ENCODE assay signal across 1 cellular context in the genomic region with DNA sequence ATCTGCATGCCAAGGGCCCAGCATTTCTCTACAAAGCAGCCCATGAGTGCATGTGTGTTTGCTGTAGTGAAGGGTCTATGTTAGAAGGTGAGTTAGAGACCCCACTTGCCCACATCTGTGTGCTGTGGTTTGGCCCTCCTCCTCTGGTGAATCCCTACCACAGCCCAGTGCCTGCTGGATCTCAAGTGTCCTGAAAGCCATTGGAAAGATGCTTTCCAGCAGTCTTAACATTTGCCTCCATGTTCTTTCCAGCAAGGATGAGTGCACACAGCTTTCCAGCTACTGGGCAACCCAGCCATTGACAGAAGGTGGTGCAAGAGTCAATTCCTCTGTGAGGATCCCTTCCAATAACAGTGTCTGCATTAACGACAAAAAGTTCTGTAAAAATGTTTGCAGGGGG.
TF ChIP-seq lines count a peak whose summit lies in the region.

No MANE protein-coding gene starts in this region.

TF ChIP-seq in HCT116, 20 proteins besides CTCF, POLR2A, EP300 and RAD21 (continued from another document):
- TF ChIP-seq EZH2phosphoT487 (IDR thresholded peaks at IDR 0.05; ENCODE audit: borderline replicate concordance): no peak
- no peak for TF ChIP-seq SIN3A (IDR thresholded peaks at IDR 0.05; ENCODE audit: low read depth)
- no peak for TF ChIP-seq CEBPB (IDR thresholded peaks at IDR 0.05; ENCODE audit: low read depth)
- TF ChIP-seq, protein P1, sequence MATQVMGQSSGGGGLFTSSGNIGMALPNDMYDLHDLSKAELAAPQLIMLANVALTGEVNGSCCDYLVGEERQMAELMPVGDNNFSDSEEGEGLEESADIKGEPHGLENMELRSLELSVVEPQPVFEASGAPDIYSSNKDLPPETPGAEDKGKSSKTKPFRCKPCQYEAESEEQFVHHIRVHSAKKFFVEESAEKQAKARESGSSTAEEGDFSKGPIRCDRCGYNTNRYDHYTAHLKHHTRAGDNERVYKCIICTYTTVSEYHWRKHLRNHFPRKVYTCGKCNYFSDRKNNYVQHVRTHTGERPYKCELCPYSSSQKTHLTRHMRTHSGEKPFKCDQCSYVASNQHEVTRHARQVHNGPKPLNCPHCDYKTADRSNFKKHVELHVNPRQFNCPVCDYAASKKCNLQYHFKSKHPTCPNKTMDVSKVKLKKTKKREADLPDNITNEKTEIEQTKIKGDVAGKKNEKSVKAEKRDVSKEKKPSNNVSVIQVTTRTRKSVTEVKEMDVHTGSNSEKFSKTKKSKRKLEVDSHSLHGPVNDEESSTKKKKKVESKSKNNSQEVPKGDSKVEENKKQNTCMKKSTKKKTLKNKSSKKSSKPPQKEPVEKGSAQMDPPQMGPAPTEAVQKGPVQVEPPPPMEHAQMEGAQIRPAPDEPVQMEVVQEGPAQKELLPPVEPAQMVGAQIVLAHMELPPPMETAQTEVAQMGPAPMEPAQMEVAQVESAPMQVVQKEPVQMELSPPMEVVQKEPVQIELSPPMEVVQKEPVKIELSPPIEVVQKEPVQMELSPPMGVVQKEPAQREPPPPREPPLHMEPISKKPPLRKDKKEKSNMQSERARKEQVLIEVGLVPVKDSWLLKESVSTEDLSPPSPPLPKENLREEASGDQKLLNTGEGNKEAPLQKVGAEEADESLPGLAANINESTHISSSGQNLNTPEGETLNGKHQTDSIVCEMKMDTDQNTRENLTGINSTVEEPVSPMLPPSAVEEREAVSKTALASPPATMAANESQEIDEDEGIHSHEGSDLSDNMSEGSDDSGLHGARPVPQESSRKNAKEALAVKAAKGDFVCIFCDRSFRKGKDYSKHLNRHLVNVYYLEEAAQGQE (IDR thresholded peaks at IDR 0.05; ENCODE audit: low read depth): no peak
- no peak for TF ChIP-seq TCF7L2 (IDR thresholded peaks at IDR 0.05; ENCODE audit: borderline replicate concordance, extremely low read depth, insufficient read depth, insufficient read length)
- TF ChIP-seq SP1 (IDR thresholded peaks at IDR 0.05; ENCODE audit: low read depth): no peak
- TF ChIP-seq FOSL1 (IDR thresholded peaks at IDR 0.05; ENCODE audit: low read depth): no peak
- TF ChIP-seq ZFX (IDR thresholded peaks at IDR 0.05): no peak
- no peak for TF ChIP-seq POLR2AphosphoS5 (IDR thresholded peaks at IDR 0.05; ENCODE audit: low read depth, low read length)
- TF ChIP-seq, protein P2, sequence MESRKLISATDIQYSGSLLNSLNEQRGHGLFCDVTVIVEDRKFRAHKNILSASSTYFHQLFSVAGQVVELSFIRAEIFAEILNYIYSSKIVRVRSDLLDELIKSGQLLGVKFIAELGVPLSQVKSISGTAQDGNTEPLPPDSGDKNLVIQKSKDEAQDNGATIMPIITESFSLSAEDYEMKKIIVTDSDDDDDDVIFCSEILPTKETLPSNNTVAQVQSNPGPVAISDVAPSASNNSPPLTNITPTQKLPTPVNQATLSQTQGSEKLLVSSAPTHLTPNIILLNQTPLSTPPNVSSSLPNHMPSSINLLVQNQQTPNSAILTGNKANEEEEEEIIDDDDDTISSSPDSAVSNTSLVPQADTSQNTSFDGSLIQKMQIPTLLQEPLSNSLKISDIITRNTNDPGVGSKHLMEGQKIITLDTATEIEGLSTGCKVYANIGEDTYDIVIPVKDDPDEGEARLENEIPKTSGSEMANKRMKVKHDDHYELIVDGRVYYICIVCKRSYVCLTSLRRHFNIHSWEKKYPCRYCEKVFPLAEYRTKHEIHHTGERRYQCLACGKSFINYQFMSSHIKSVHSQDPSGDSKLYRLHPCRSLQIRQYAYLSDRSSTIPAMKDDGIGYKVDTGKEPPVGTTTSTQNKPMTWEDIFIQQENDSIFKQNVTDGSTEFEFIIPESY (IDR thresholded peaks at IDR 0.05; ENCODE audit: extremely low read depth, insufficient replicate concordance, low read length): no peak
- no peak for TF ChIP-seq ZNF274 (IDR thresholded peaks at IDR 0.05; ENCODE audit: low read depth, low read length)
- TF ChIP-seq, protein P3, sequence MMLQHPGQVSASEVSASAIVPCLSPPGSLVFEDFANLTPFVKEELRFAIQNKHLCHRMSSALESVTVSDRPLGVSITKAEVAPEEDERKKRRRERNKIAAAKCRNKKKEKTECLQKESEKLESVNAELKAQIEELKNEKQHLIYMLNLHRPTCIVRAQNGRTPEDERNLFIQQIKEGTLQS (IDR thresholded peaks at IDR 0.05): no peak
- TF ChIP-seq YY1 (IDR thresholded peaks at IDR 0.05; ENCODE audit: extremely low read depth, insufficient replicate concordance, low read depth, low read length): no peak
